In the genomic region with DNA sequence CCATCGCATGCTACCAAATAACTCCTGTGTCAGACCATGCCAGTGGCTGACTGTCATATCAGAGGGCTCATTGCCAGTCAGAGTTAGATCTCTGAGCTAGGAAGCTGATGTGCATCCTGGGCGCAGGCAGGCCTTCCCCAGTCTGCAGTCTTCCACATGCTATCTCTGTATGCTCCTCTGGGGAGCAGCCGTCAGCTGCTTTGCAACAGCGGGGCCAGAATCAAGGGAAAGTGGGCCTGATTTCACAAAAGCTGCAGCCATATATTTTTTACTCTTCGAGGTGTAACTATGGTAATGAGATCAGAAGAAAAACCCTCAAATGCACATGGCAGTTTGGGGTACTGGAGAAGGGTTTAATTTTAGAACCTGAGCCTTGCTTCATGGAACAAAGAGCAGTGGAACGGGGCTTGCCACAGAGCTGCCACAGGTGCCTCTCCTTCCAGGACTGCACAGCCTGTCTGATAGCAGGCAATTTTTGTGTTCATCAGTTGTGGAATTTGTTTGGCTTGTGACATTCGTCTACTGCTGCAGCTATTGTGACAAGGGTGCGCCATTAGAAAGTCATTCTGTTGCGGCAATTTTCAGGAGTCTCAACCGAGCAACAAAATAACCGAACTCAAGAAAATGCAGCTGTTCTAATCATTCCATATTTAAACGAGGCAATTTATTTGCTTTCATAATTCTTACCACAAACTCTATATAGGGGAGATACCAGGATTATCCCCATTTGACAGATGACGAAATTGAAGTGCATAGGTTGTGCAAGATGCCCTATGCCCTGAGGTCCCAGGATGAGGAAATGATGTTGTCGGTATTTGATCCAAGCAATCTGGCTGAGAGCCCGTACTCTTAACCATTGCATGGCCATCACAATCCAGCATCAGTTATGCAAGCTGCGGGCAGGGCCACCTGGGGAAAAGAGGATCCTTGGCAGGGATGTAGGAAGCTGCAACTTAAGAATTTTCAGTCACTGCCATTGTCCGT, we compare ENCODE assay signal across 10 cellular contexts.
DNase-seq lines count a peak whose midpoint lies in the region; ATAC-seq and TF ChIP-seq lines count a peak whose summit lies in the region.
"Had no signal": no experiment of that assay in that cellular context is flagged by ENCODE, and none has a peak within 500 bp of the region (broad histone marks: within the 10 kb centered on the region; RNA-seq: fewer than 3 reads in every experiment).

No MANE protein-coding gene starts in this region.

- H3K9me3 Mint-ChIP-seq in Calu3 (ENCODE audit: low read depth, unreplicated experiment) = no peaks in the 10 kb centered on the region
- H3K9me3 Mint-ChIP-seq: activated naive CD8-positive, alpha-beta T cell treated with anti-CD3 and anti-CD28 coated beads, Interleukin-2, amount 10 ng/mL, durations not matched to agents 7 days and 5 days had no signal

- no peak overlapping the region for H3K27ac Mint-ChIP-seq in Calu3 (ENCODE audit: unreplicated experiment)
- H3K27ac Mint-ChIP-seq: activated naive CD8-positive, alpha-beta T cell treated with anti-CD3 and anti-CD28 coated beads, Interleukin-2, amount 10 ng/mL, durations not matched to agents 7 days and 5 days; naive thymus-derived CD4-positive, alpha-beta T cell had no signal

- intact Hi-C loops in Calu3 (cut with micrococcal nuclease; ENCODE audit: unreplicated experiment) = loop anchor here (5.0 to 10.0 kb wide), 2 partner anchors 127 to 870 kb away; no protein-coding TSS in a partner anchor

- H3K4me1 Mint-ChIP-seq in Calu3 (ENCODE audit: low read depth, unreplicated experiment) = no peaks in the 10 kb centered on the region
- H3K4me1 Mint-ChIP-seq: activated naive CD8-positive, alpha-beta T cell treated with anti-CD3 and anti-CD28 coated beads, Interleukin-2, amount 10 ng/mL, durations not matched to agents 7 days and 5 days had no signal

- no peak overlapping the region for H3K4me3 ChIP-seq in fibroblast of mammary gland (ENCODE audit: control insufficient read depth, low read depth, low read length)

- in situ Hi-C loops in SK-MEL-5 (cut with HindIII; ENCODE audit: low pct_unique_long_range_greater_than_20kb, low sequenced_read_pairs) = no loop called here

- CTCF ChIA-PET in Calu3 (lab: Charles Lee) = interaction anchor here (0.6 to 2.0 kb wide), 3 partner anchors 534 to 1101 kb away, joined by 3 to 7 read pairs (median 6); no protein-coding TSS in a partner anchor

- no peak overlapping the region for H3K4me3 Mint-ChIP-seq in Calu3 (ENCODE audit: low read depth, unreplicated experiment)
- H3K4me3 Mint-ChIP-seq: activated naive CD8-positive, alpha-beta T cell treated with anti-CD3 and anti-CD28 coated beads, Interleukin-2, amount 10 ng/mL, durations not matched to agents 7 days and 5 days; naive thymus-derived CD4-positive, alpha-beta T cell had no signal

- TF ChIP-seq CTCF in fibroblast of mammary gland (conservative IDR thresholded peaks at IDR 0.05; ENCODE audit: control insufficient read depth, insufficient read depth, low read depth, low read length) (no peak), Calu3 (IDR thresholded peaks at IDR 0.05; ENCODE audit: unreplicated experiment) (no peak)

- H3K36me3 Mint-ChIP-seq in Calu3 (ENCODE audit: insufficient read depth, unreplicated experiment) = no peaks in the 10 kb centered on the region
- H3K36me3 Mint-ChIP-seq: activated naive CD8-positive, alpha-beta T cell treated with anti-CD3 and anti-CD28 coated beads, Interleukin-2, amount 10 ng/mL, durations not matched to agents 7 days and 5 days; naive thymus-derived CD4-positive, alpha-beta T cell had no signal

- peaks cover 67% of the 10 kb centered on the region for H3K27me3 Mint-ChIP-seq in Calu3 (ENCODE audit: unreplicated experiment)
- H3K27me3 Mint-ChIP-seq: activated naive CD8-positive, alpha-beta T cell treated with anti-CD3 and anti-CD28 coated beads, Interleukin-2, amount 10 ng/mL, durations not matched to agents 7 days and 5 days had no signal

- no TSS peak for BruUV-seq in Calu3 (replicated peaks; lab: Mats Ljungman, UMichigan)

- ATAC-seq in HG02588 (IDR thresholded peaks at IDR 0.05; ENCODE audit: unreplicated experiment) = no peak
- ATAC-seq: naive thymus-derived CD4-positive, alpha-beta T cell had no signal

- DNase-seq in NCI-H82 (lab: John Stamatoyannopoulos, UW) = peak; percentile 56
- DNase-seq in NCI-H82 treated with DMSO at 0.1 percent for 48 hours (lab: John Stamatoyannopoulos, UW; ENCODE audit: unreplicated experiment) = no peak
- DNase-seq in SK-MEL-5 (ENCODE audit: low read depth, low spot score) = peak; percentile 44
- DNase-seq in fibroblast of mammary gland (ENCODE audit: low read depth) = peak; percentile 17
- peak; percentile 74 for DNase-seq in superior temporal gyrus (ENCODE audit: extremely low spot score)
- DNase-seq in Calu3 = no peak
- DNase-seq in GM19240 (ENCODE audit: insufficient read length, low spot score) = no peak
- DNase-seq: activated naive CD8-positive, alpha-beta T cell treated with anti-CD3 and anti-CD28 coated beads, Interleukin-2, amount 10 ng/mL, durations not matched to agents 7 days and 5 days; naive thymus-derived CD4-positive, alpha-beta T cell had no signal

Comparison
In these comparisons a context has a peak if more than half of its experiments do, and no peak if none do; other contexts are left out.
1. DNase-seq: peak in NCI-H82 (single experiment), SK-MEL-5 (single experiment), fibroblast of mammary gland (single experiment) and superior temporal gyrus (single experiment); none in NCI-H82 treated with DMSO at 0.1 percent for 48 hours (single experiment), Calu3 (single experiment) and GM19240 (single experiment).